Comparison of ENCODE assay signal across 13 cellular contexts in the genomic region with DNA sequence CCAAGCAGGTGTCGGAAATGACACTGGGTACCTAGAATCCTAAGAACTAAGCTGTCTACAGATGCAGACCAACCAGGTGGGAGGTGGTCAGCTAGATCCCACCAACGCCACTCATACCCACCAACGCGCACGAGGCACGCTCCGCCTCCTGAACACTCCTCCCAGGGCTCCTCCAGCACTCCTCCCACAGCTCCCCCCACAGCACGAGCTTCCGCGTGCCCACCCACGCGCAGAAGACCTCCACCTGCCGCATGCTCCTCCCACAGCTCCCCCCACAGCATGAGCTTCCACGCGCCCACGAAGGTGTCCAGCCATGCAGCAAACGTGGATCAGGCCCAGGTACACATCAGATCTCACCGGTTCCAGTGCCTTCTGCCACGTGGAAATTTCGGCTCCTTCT.
A peak's percentile ranks its signal among the peaks of the same experiment; 100 is the strongest.
DNase-seq lines count a peak whose midpoint lies in the region; ATAC-seq and TF ChIP-seq lines count a peak whose summit lies in the region.
"Had no signal": no experiment of that assay in that cellular context is flagged by ENCODE, and none has a peak within 500 bp of the region (broad histone marks: within the 10 kb centered on the region; RNA-seq: fewer than 3 reads in every experiment).

No MANE protein-coding gene starts in this region.

- no peak for TF ChIP-seq POLR2A in transverse colon (IDR thresholded peaks at IDR 0.05)

- no peak for TF ChIP-seq CTCF in brain (conservative IDR thresholded peaks at IDR 0.05)
- TF ChIP-seq CTCF in type B pancreatic cell (conservative IDR thresholded peaks at IDR 0.05), result no peak
- no peak for TF ChIP-seq CTCF in transverse colon (IDR thresholded peaks at IDR 0.05)

- H3K27me3 ChIP-seq in transverse colon, result no peaks in the 10 kb centered on the region
- H3K27me3 ChIP-seq: gastroesophageal sphincter had no signal

- 95% methylated on average over 20 of the region's 20 CpGs; no CpG with 5 or more reads in 1 of the 2 donors for WGBS in transverse colon (ENCODE audit: low coverage in 1 of 2), 2 donors

- H3K4me3 Mint-ChIP-seq in activated naive CD4-positive, alpha-beta T cell treated with anti-CD3 and anti-CD28 coated beads, Interleukin-2, amount 10 ng/mL, durations not matched to agents 7 days and 5 days, result no peak overlapping the region
- no peak overlapping the region for H3K4me3 Mint-ChIP-seq in brain
- peak overlapping the region in 6 of 8 donors; percentile 22 to 89 (median 60) for H3K4me3 Mint-ChIP-seq in naive B cell
- H3K4me3 Mint-ChIP-seq in type B pancreatic cell, result no peak overlapping the region

- no peaks in the 10 kb centered on the region for H3K9me3 ChIP-seq in transverse colon
- H3K9me3 ChIP-seq: gastroesophageal sphincter had no signal

- no peak for TF ChIP-seq EP300 in transverse colon (IDR thresholded peaks at IDR 0.05; ENCODE audit: low read depth)

- no peak overlapping the region for H3K4me3 ChIP-seq in transverse colon
- H3K4me3 ChIP-seq: SK-N-MC had no signal

- H3K27me3 Mint-ChIP-seq in activated naive CD4-positive, alpha-beta T cell treated with anti-CD3 and anti-CD28 coated beads, Interleukin-2, amount 10 ng/mL, durations not matched to agents 7 days and 5 days, result peaks cover 3% of the 10 kb centered on the region
- H3K27me3 Mint-ChIP-seq in brain, result no peaks in the 10 kb centered on the region
- H3K27me3 Mint-ChIP-seq in naive B cell, result no peaks in the 10 kb centered on the region
- H3K27me3 Mint-ChIP-seq in type B pancreatic cell, result no peaks in the 10 kb centered on the region

- H3K9me3 Mint-ChIP-seq in activated naive CD4-positive, alpha-beta T cell treated with anti-CD3 and anti-CD28 coated beads, Interleukin-2, amount 10 ng/mL, durations not matched to agents 7 days and 5 days, result no peaks in the 10 kb centered on the region
- H3K9me3 Mint-ChIP-seq in brain, result peaks cover 0 to 4% (median 0%) of the 10 kb centered on the region in 5 experiments
- H3K9me3 Mint-ChIP-seq in naive B cell, result no peaks in the 10 kb centered on the region
- H3K9me3 Mint-ChIP-seq in type B pancreatic cell, result no peaks in the 10 kb centered on the region

- ATAC-seq in naive B cell (ENCODE audit: low read depth in 2 of 2), result no peak
- ATAC-seq: gastroesophageal sphincter had no signal

- CTCF ChIA-PET in activated naive CD4-positive, alpha-beta T cell treated with anti-CD3 and anti-CD28 coated beads, Interleukin-2, amount 10 ng/mL, durations not matched to agents 7 days and 5 days (lab: Charles Lee), result interaction anchor here (0.6 to 0.9 kb wide), 2 partner anchors 298 to 481 kb away, joined by 3 read pairs; partner anchors contain the start of gene TMEM184A

- no peak overlapping the region for H3K27ac ChIP-seq in transverse colon
- H3K27ac ChIP-seq: SK-N-MC had no signal

- in situ Hi-C loops in transverse colon (cut with MboI; ENCODE audit: low pct_ligation_motif_present in 1 of 4, low pct_unique_long_range_greater_than_20kb in 1 of 4, low sequenced_read_pairs in 3 of 4), result no loop called here

- H3K4me1 ChIP-seq in transverse colon, result peaks cover 0 to 15% (median 4%) of the 10 kb centered on the region in 4 donors

- H3K36me3 ChIP-seq in transverse colon, result no peaks in the 10 kb centered on the region
- H3K36me3 ChIP-seq: gastroesophageal sphincter had no signal

- no peaks in the 10 kb centered on the region for H3K36me3 Mint-ChIP-seq in activated naive CD4-positive, alpha-beta T cell treated with anti-CD3 and anti-CD28 coated beads, Interleukin-2, amount 10 ng/mL, durations not matched to agents 7 days and 5 days
- peaks cover 14% of the 10 kb centered on the region for H3K36me3 Mint-ChIP-seq in brain
- H3K36me3 Mint-ChIP-seq in naive B cell, result no peaks in the 10 kb centered on the region
- peaks cover 9% of the 10 kb centered on the region for H3K36me3 Mint-ChIP-seq in type B pancreatic cell

- peak overlapping the region; percentile 54 for H3K27ac Mint-ChIP-seq in activated naive CD4-positive, alpha-beta T cell treated with anti-CD3 and anti-CD28 coated beads, Interleukin-2, amount 10 ng/mL, durations not matched to agents 7 days and 5 days
- H3K27ac Mint-ChIP-seq in brain (peak overlapping the region in 3 of 5 experiments; percentile 28 to 71 (median 69)), naive B cell (peak overlapping the region; percentile 49 to 98 (median 96)), type B pancreatic cell (peak overlapping the region; percentile 3)

- DNase-seq in activated naive CD4-positive, alpha-beta T cell treated with anti-CD3 and anti-CD28 coated beads, Interleukin-2, amount 10 ng/mL, durations not matched to agents 7 days and 5 days, result peak; percentile 18
- no peak for DNase-seq in activated naive CD4-positive, alpha-beta T cell treated with Interleukin-2 at 50 U/mL for 16 hours
- DNase-seq in naive B cell (no peak), type B pancreatic cell (ENCODE audit: extremely low spot score, unreplicated experiment) (peak; percentile 59), AML-193 (lab: John Stamatoyannopoulos, UW) (no peak), transverse colon (no peak), OCI-M1 (lab: John Stamatoyannopoulos, UW) (no peak)
- DNase-seq: cerebellar nuclear complex, NCI-H1105 treated with DMSO at 0.1 percent for 48 hours, NCI-H226 had no signal

- intact Hi-C loops in transverse colon (cut with DNase I; ENCODE audit: low total_unique reads), result no loop called here

- H3K4me1 Mint-ChIP-seq in activated naive CD4-positive, alpha-beta T cell treated with anti-CD3 and anti-CD28 coated beads, Interleukin-2, amount 10 ng/mL, durations not matched to agents 7 days and 5 days, result peaks cover 56% of the 10 kb centered on the region
- H3K4me1 Mint-ChIP-seq in brain (peaks cover 61% of the 10 kb centered on the region), naive B cell (peaks cover 67 to 81% (median 78%) of the 10 kb centered on the region in 3 donors), type B pancreatic cell (ENCODE audit: unreplicated experiment) (peaks cover 11% of the 10 kb centered on the region)

Comparison
In these comparisons a context has a peak if more than half of its experiments do, and no peak if none do; other contexts are left out.
1. DNase-seq: peak in activated naive CD4-positive, alpha-beta T cell treated with anti-CD3 and anti-CD28 coated beads, Interleukin-2, amount 10 ng/mL, durations not matched to agents 7 days and 5 days (single experiment) and type B pancreatic cell (single experiment); none in activated naive CD4-positive, alpha-beta T cell treated with Interleukin-2 at 50 U/mL for 16 hours (single experiment), naive B cell (single experiment), AML-193 (0 of 2), transverse colon (single experiment) and OCI-M1 (single experiment).
2. H3K27ac Mint-ChIP-seq: peak in every context shown above with its lines; median percentile 96 in naive B cell; 69 in brain; 54 in activated naive CD4-positive, alpha-beta T cell treated with anti-CD3 and anti-CD28 coated beads, Interleukin-2, amount 10 ng/mL, durations not matched to agents 7 days and 5 days; 3 in type B pancreatic cell.
3. H3K4me3 Mint-ChIP-seq: peak in naive B cell (6 of 8); none in activated naive CD4-positive, alpha-beta T cell treated with anti-CD3 and anti-CD28 coated beads, Interleukin-2, amount 10 ng/mL, durations not matched to agents 7 days and 5 days (single experiment), brain (0 of 5) and type B pancreatic cell (single experiment).